In the genomic region with DNA sequence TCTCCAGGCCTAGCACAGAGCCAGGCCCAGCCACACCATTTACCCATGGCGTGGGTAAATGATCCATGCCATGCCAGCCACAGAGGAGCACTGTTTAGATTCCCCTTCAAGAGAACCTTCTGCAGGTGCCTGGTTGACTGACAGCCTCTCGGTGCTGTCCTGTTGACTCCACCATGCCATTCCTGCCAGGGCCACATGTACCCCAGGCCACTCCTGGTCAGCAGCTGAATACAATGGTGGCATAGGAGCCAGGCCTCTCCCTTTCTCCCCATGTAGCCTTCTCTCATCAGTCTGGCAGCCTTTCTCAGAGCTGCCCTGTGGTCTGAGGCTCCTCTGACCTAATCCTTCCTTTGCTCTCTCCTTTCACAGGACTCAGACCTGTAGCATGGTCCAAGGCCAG, we compare ENCODE assay signal across 25 cellular contexts. TPM values are rescaled to one million over a fixed set of nuclear protein-coding genes. Genes with fewer than 3 reads are reported as not detected.
DNase-seq lines count a peak whose midpoint lies in the region; ATAC-seq and TF ChIP-seq lines count a peak whose summit lies in the region.
"Had no signal": no experiment of that assay in that cellular context is flagged by ENCODE, and none has a peak within 500 bp of the region (broad histone marks: within the 10 kb centered on the region; RNA-seq: fewer than 3 reads in every experiment).

No MANE protein-coding gene starts in this region.

- no peak for TF ChIP-seq RAD21 in liver (IDR thresholded peaks at IDR 0.05)

- H3K4me3 ChIP-seq in Karpas-422 (ENCODE audit: low read length): no peak overlapping the region
- no peak overlapping the region for H3K4me3 ChIP-seq in hepatocyte
- H3K4me3 ChIP-seq in liver (ENCODE audit: low read depth in 1 of 3, low read length in 3 of 3): peak overlapping the region in 1 of 3 donors; percentile 0
- H3K4me3 ChIP-seq: A549; BLaER1 treated with 17β-estradiol and CSF1 and Interleukin-3, amounts not matched to agents 10 nM and 100 nM; GM12878; GM23338 had no signal

- 85% methylated on average over 2 of the region's 2 CpGs for WGBS in hepatocyte (ENCODE audit: low lambda C conversion rate, missing lambda C conversion rate)
- WGBS in liver: 65% methylated on average over 2 of the region's 2 CpGs

- H3K27ac Mint-ChIP-seq in osteocyte (ENCODE audit: unreplicated experiment): no peak overlapping the region
- no peak overlapping the region for H3K27ac Mint-ChIP-seq in T-helper 2 cell treated with Interferon-gamma antibody and Interleukin-4, amounts not matched to agents 5 μg/mL and 100 μg/mL, for 36 hours
- H3K27ac Mint-ChIP-seq: CD14-positive monocyte; CD4-positive, alpha-beta T cell; CD8-positive, alpha-beta memory T cell; GM23338; H9 had no signal

- H3K4me1 ChIP-seq in Karpas-422 (ENCODE audit: low read length) (peaks cover 27% of the 10 kb centered on the region), hepatocyte (ENCODE audit: insufficient read depth) (no peaks in the 10 kb centered on the region), liver (ENCODE audit: control insufficient read depth in 4 of 4, insufficient read depth in 4 of 4, low read length in 3 of 4) (peaks cover 16 to 69% (median 48%) of the 10 kb centered on the region in 4 donors)
- H3K4me1 ChIP-seq: A549 had no signal

- no peaks in the 10 kb centered on the region for H3K36me3 Mint-ChIP-seq in osteocyte (ENCODE audit: unreplicated experiment)
- no peaks in the 10 kb centered on the region for H3K36me3 Mint-ChIP-seq in T-helper 2 cell treated with Interferon-gamma antibody and Interleukin-4, amounts not matched to agents 5 μg/mL and 100 μg/mL, for 36 hours (ENCODE audit: low read depth)
- H3K36me3 Mint-ChIP-seq: CD14-positive monocyte; CD8-positive, alpha-beta memory T cell had no signal

- H3K27me3 ChIP-seq in Karpas-422 (ENCODE audit: low read length) (no peaks in the 10 kb centered on the region), hepatocyte (no peaks in the 10 kb centered on the region), liver (ENCODE audit: control insufficient read depth in 4 of 4, insufficient read depth in 4 of 4, low read length in 3 of 4) (no peaks in the 10 kb centered on the region)
- H3K27me3 ChIP-seq: BE2C had no signal

- H3K9me3 Mint-ChIP-seq in osteocyte (ENCODE audit: unreplicated experiment): peaks cover 14% of the 10 kb centered on the region
- H3K9me3 Mint-ChIP-seq in T-helper 2 cell treated with Interferon-gamma antibody and Interleukin-4, amounts not matched to agents 5 μg/mL and 100 μg/mL, for 36 hours: no peaks in the 10 kb centered on the region

- no peak overlapping the region for H3K9ac ChIP-seq in Karpas-422 (ENCODE audit: low read length)
- H3K9ac ChIP-seq in liver (ENCODE audit: low read depth in 1 of 2, low read length in 2 of 2): peak overlapping the region; percentile 1 to 62
- H3K9ac ChIP-seq: BLaER1 treated with 17β-estradiol and CSF1 and Interleukin-3, amounts not matched to agents 10 nM and 100 nM had no signal

- no peaks in the 10 kb centered on the region for H3K79me2 ChIP-seq in Karpas-422 (ENCODE audit: low read length)
- no peaks in the 10 kb centered on the region for H3K79me2 ChIP-seq in hepatocyte

- DNase-seq in Karpas-422: no peak
- DNase-seq in hepatocyte (ENCODE audit: low spot score): no peak
- peak; percentile 72 for DNase-seq in osteocyte (ENCODE audit: extremely low spot score, unreplicated experiment)
- DNase-seq in LoVo (ENCODE audit: low spot score): no peak
- no peak for DNase-seq in T-helper 2 cell treated with Interferon-gamma antibody and Interleukin-4, amounts not matched to agents 5 μg/mL and 100 μg/mL, for 36 hours (ENCODE audit: low spot score)
- DNase-seq in NCI-H446 (lab: John Stamatoyannopoulos, UW): no peak
- DNase-seq: 8988T; ACHN; AML-193; BE2C; CD4-positive, alpha-beta T cell; CD8-positive, alpha-beta memory T cell; DMS 273 treated with DMSO at 0.1 percent for 48 hours; DMS79; EL; GDM1; H9 had no signal

- H3K9me3 ChIP-seq in Karpas-422 (ENCODE audit: low read length) (peaks cover 13% of the 10 kb centered on the region), hepatocyte (ENCODE audit: low read depth) (no peaks in the 10 kb centered on the region), liver (ENCODE audit: control insufficient read depth in 4 of 4, low read length in 3 of 4) (no peaks in the 10 kb centered on the region)
- H3K9me3 ChIP-seq: A549, BE2C had no signal

- H4K20me1 ChIP-seq in Karpas-422 (ENCODE audit: insufficient read depth, low read depth, low read length) (no peaks in the 10 kb centered on the region), hepatocyte (ENCODE audit: insufficient read depth, poor library complexity, severe bottlenecking) (no peaks in the 10 kb centered on the region)
- H4K20me1 ChIP-seq: BLaER1 treated with 17β-estradiol and CSF1 and Interleukin-3, amounts not matched to agents 10 nM and 100 nM had no signal

- peak overlapping the region; percentile 60; the same call in 1 of the 2 replicates for H2AFZ ChIP-seq in Karpas-422 (ENCODE audit: low read length)
- no peak overlapping the region for H2AFZ ChIP-seq in hepatocyte
- H2AFZ ChIP-seq: GM23338 had no signal

- TF ChIP-seq CTCF in hepatocyte (IDR thresholded peaks at IDR 0.05; ENCODE audit: poor library complexity) (no peak), liver (IDR thresholded peaks at IDR 0.05; ENCODE audit: low read depth, low read length, missing input control) (no peak), osteocyte (IDR thresholded peaks at IDR 0.05) (no peak)

- no peaks in the 10 kb centered on the region for H3K4me1 Mint-ChIP-seq in osteocyte (ENCODE audit: unreplicated experiment)
- H3K4me1 Mint-ChIP-seq in T-helper 2 cell treated with Interferon-gamma antibody and Interleukin-4, amounts not matched to agents 5 μg/mL and 100 μg/mL, for 36 hours (ENCODE audit: low read depth): no peaks in the 10 kb centered on the region
- H3K4me1 Mint-ChIP-seq: CD8-positive, alpha-beta memory T cell had no signal

- ATAC-seq in HG03565 (IDR thresholded peaks at IDR 0.05; ENCODE audit: unreplicated experiment): no peak
- ATAC-seq: A549, GM12878, GM23338, HCT116 had no signal

- H3K27ac ChIP-seq in Karpas-422 (ENCODE audit: low read length) (no peak overlapping the region), hepatocyte (peak overlapping the region; percentile 14), liver (ENCODE audit: low read depth in 1 of 2, low read length in 2 of 2) (peak overlapping the region; percentile 79 to 83)
- H3K27ac ChIP-seq: A549; BLaER1 treated with 17β-estradiol and CSF1 and Interleukin-3, amounts not matched to agents 10 nM and 100 nM had no signal

- no peak overlapping the region for H3K4me2 ChIP-seq in Karpas-422 (ENCODE audit: low read depth, low read length, poor library complexity, severe bottlenecking)
- no peak overlapping the region for H3K4me2 ChIP-seq in hepatocyte
- H3K4me2 ChIP-seq: A549; BLaER1 treated with 17β-estradiol and CSF1 and Interleukin-3, amounts not matched to agents 10 nM and 100 nM; GM23338 had no signal

- peaks cover 3% of the 10 kb centered on the region; the same call in 1 of the 2 replicates for H3K36me3 ChIP-seq in Karpas-422 (ENCODE audit: insufficient read depth, low read length)
- H3K36me3 ChIP-seq in hepatocyte (replicated peaks; ENCODE audit: insufficient read depth, low read depth): no peaks in the 10 kb centered on the region
- H3K36me3 ChIP-seq in liver (ENCODE audit: control insufficient read depth in 4 of 4, insufficient read depth in 3 of 4, low read depth in 1 of 4, low read length in 3 of 4): peaks cover 0 to 10% (median 2%) of the 10 kb centered on the region in 4 donors
- H3K36me3 ChIP-seq: BE2C; BLaER1 treated with 17β-estradiol and CSF1 and Interleukin-3, amounts not matched to agents 10 nM and 100 nM had no signal

- H3K9me2 ChIP-seq in Karpas-422 (replicated peaks; ENCODE audit: insufficient read depth, low read length): no peaks in the 10 kb centered on the region
- no peaks in the 10 kb centered on the region for H3K9me2 ChIP-seq in hepatocyte (replicated peaks; ENCODE audit: insufficient read depth)

- no peak overlapping the region for H3K4me3 Mint-ChIP-seq in osteocyte (ENCODE audit: unreplicated experiment)
- no peak overlapping the region for H3K4me3 Mint-ChIP-seq in T-helper 2 cell treated with Interferon-gamma antibody and Interleukin-4, amounts not matched to agents 5 μg/mL and 100 μg/mL, for 36 hours
- H3K4me3 Mint-ChIP-seq: CD4-positive, alpha-beta T cell; CD8-positive, alpha-beta memory T cell; GM23338; H9 had no signal

- H3K27me3 Mint-ChIP-seq in osteocyte (ENCODE audit: unreplicated experiment): no peaks in the 10 kb centered on the region
- no peaks in the 10 kb centered on the region for H3K27me3 Mint-ChIP-seq in T-helper 2 cell treated with Interferon-gamma antibody and Interleukin-4, amounts not matched to agents 5 μg/mL and 100 μg/mL, for 36 hours (ENCODE audit: low read depth)

TF ChIP-seq in liver, 16 proteins besides CTCF, POLR2A, EP300 and RAD21 (continues in another document):
- TF ChIP-seq EGR1 (IDR thresholded peaks at IDR 0.05; ENCODE audit: low read depth in 2 of 2): no peak
- TF ChIP-seq, protein P1, sequence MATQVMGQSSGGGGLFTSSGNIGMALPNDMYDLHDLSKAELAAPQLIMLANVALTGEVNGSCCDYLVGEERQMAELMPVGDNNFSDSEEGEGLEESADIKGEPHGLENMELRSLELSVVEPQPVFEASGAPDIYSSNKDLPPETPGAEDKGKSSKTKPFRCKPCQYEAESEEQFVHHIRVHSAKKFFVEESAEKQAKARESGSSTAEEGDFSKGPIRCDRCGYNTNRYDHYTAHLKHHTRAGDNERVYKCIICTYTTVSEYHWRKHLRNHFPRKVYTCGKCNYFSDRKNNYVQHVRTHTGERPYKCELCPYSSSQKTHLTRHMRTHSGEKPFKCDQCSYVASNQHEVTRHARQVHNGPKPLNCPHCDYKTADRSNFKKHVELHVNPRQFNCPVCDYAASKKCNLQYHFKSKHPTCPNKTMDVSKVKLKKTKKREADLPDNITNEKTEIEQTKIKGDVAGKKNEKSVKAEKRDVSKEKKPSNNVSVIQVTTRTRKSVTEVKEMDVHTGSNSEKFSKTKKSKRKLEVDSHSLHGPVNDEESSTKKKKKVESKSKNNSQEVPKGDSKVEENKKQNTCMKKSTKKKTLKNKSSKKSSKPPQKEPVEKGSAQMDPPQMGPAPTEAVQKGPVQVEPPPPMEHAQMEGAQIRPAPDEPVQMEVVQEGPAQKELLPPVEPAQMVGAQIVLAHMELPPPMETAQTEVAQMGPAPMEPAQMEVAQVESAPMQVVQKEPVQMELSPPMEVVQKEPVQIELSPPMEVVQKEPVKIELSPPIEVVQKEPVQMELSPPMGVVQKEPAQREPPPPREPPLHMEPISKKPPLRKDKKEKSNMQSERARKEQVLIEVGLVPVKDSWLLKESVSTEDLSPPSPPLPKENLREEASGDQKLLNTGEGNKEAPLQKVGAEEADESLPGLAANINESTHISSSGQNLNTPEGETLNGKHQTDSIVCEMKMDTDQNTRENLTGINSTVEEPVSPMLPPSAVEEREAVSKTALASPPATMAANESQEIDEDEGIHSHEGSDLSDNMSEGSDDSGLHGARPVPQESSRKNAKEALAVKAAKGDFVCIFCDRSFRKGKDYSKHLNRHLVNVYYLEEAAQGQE (IDR thresholded peaks at IDR 0.05): no peak

RNA-seq across cellular contexts. Expression of a gene that starts 39.2 kb away (rescaled TPM):
- 164 and 481 TPM in 2 replicates for total RNA-seq in Karpas-422 (2014; rRNA removed; shearing (Covaris generic); ENCODE audit: low replicate concordance)
- 49.2 and 51.9 TPM in 2 replicates for total RNA-seq in hepatocyte
- 5.6 and 7.8 TPM in 2 replicates for polyA plus RNA-seq in hepatocyte
- 100 to 1,000 TPM; 157 to 214 TPM for total RNA-seq in liver
- 100 to 1,000 TPM in 1 of 2 donors, 10 to 100 TPM in 1; 35.5 to 136 TPM for polyA plus RNA-seq in liver
- 10.0 and 11.9 TPM in 2 replicates for total RNA-seq in osteocyte
